31 cellular contexts compared by ENCODE assay signal in genomic region chr12:130636370-130636769, GRCh38.
"Had no signal": no experiment of that assay in that cellular context is flagged by ENCODE, and none has a peak within 500 bp of the region (broad histone marks: within the 10 kb centered on the region; RNA-seq: fewer than 3 reads in every experiment).

No MANE protein-coding gene starts in this region.

- H3K4me3 Mint-ChIP-seq: naive thymus-derived CD8-positive, alpha-beta T cell; nephron; neural crest cell; stimulated activated naive B cell treated with anti-CD40 and anti-IgM and Interleukin-4, amounts not matched to agents 10 μg/mL and 1 μg/mL and 100 μg/mL, for 72 hours had no signal

- H3K4me1 Mint-ChIP-seq: naive thymus-derived CD8-positive, alpha-beta T cell; stimulated activated naive B cell treated with anti-CD40 and anti-IgM and Interleukin-4, amounts not matched to agents 10 μg/mL and 1 μg/mL and 100 μg/mL, for 72 hours had no signal

- H3K9me3 ChIP-seq: left lung, lower lobe of right lung, pancreas, prostate gland, suprapubic skin, thoracic aorta, tibial artery, upper lobe of right lung had no signal

- H3K4me3 ChIP-seq: left lung, lower lobe of right lung, pancreas, prostate gland, skin epidermis, suprapubic skin, thoracic aorta, tibial artery, upper lobe of right lung had no signal

- H3K9me3 Mint-ChIP-seq: naive thymus-derived CD8-positive, alpha-beta T cell; nephron; neural crest cell; stimulated activated naive B cell treated with anti-CD40 and anti-IgM and Interleukin-4, amounts not matched to agents 10 μg/mL and 1 μg/mL and 100 μg/mL, for 72 hours had no signal

- H3K27me3 ChIP-seq: pancreas, suprapubic skin had no signal

- ATAC-seq: left colon; left lung; lower lobe of right lung; naive thymus-derived CD8-positive, alpha-beta T cell; pancreas; right cardiac atrium; sciatic nerve; stimulated activated naive B cell treated with anti-CD40 and anti-IgM and Interleukin-4, amounts not matched to agents 10 μg/mL and 1 μg/mL and 100 μg/mL, for 72 hours; stimulated activated naive CD8-positive, alpha-beta T cell treated with anti-CD3 and anti-CD28 coated beads, Interleukin-15, Interleukin-2, amounts not matched to agents 100 U/mL and 50 U/mL, for 24 hours; upper lobe of right lung had no signal

- H3K27ac Mint-ChIP-seq: nephron; stimulated activated naive B cell treated with anti-CD40 and anti-IgM and Interleukin-4, amounts not matched to agents 10 μg/mL and 1 μg/mL and 100 μg/mL, for 72 hours had no signal

- H3K36me3 ChIP-seq: left lung, lower lobe of right lung, pancreas, prostate gland, suprapubic skin, thoracic aorta, tibial artery, upper lobe of right lung had no signal

- DNase-seq: hippocampal formation; kidney glomerular epithelial cell; left colon; left lung; lower lobe of right lung; mammary epithelial cell; mesenchymal stem cell; naive thymus-derived CD8-positive, alpha-beta T cell; nucleus accumbens; pancreas; posterior cingulate gyrus; retina; right cardiac atrium; stimulated activated CD4-positive, alpha-beta T cell treated with anti-CD3 and anti-CD28 coated beads, Interleukin-12 subunit alpha, Interleukin-12 subunit beta, amount 100 ng/mL, for 4 hours; stimulated activated CD4-positive, alpha-beta T cell treated with anti-CD3 and anti-CD28 coated beads, Interleukin-15, amount 100 ng/mL, for 24 hours; stimulated activated CD4-positive, alpha-beta T cell treated with anti-CD3 and anti-CD28 coated beads, Interleukin-2, amount 100 ng/mL, for 24 hours; stimulated activated CD4-positive, alpha-beta T cell treated with anti-CD3 and anti-CD28 coated beads, Interleukin-4, amount 100 ng/mL, for 1 hour; stimulated activated naive B cell treated with anti-CD40 and anti-IgM and Interleukin-4, amounts not matched to agents 10 μg/mL and 1 μg/mL and 100 μg/mL, for 72 hours; stimulated activated naive CD8-positive, alpha-beta T cell treated with anti-CD3 and anti-CD28 coated beads, Interleukin-15, Interleukin-2, amounts not matched to agents 100 U/mL and 50 U/mL, for 24 hours; tibial artery; trophoblast cell; upper lobe of right lung had no signal

- FAIRE-seq: keratinocyte, pancreas, urothelium cell line had no signal

- H3K4me1 ChIP-seq: left lung, lower lobe of right lung, pancreas, prostate gland, suprapubic skin, tibial artery, upper lobe of right lung had no signal

- H3K27ac ChIP-seq: left lung, lower lobe of right lung, pancreas, prostate gland, skin epidermis, suprapubic skin, thoracic aorta, tibial artery, upper lobe of right lung had no signal
